ENCODE assay signal across 11 cellular contexts in genomic region chr7:117385340-117386124, GRCh38. TPM values are rescaled to one million over a fixed set of nuclear protein-coding genes. Genes with fewer than 3 reads are reported as not detected.
A peak's percentile ranks its signal among the peaks of the same experiment; 100 is the strongest.
DNase-seq lines count a peak whose midpoint lies in the region; ATAC-seq and TF ChIP-seq lines count a peak whose summit lies in the region.
"Had no signal": no experiment of that assay in that cellular context is flagged by ENCODE, and none has a peak within 500 bp of the region (broad histone marks: within the 10 kb centered on the region; RNA-seq: fewer than 3 reads in every experiment).

No MANE protein-coding gene starts in this region.

- CTCF ChIA-PET in HEK293T (lab: Yijun Ruan, JAX): no interaction called here

- TF ChIP-seq CTCF in AG09309 (IDR thresholded peaks at IDR 0.05; ENCODE audit: control insufficient read depth, insufficient read depth, low read depth, low read length, missing control alignments): peak; percentile 32
- TF ChIP-seq CTCF in VCaP (conservative IDR thresholded peaks at IDR 0.05): peak; percentile 83
- peak; percentile 6 for TF ChIP-seq CTCF in lung (IDR thresholded peaks at IDR 0.05; ENCODE audit: control extremely low read depth, extremely low read depth)

- POLR2A ChIA-PET in HEK293T (lab: Yijun Ruan, JAX): no interaction called here

- H3K4me3 ChIP-seq in AG09309 (ENCODE audit: control insufficient read depth, low read depth, low read length) (no peak overlapping the region), lung (no peak overlapping the region)

- H3K27me3 ChIP-seq in lung (ENCODE audit: control insufficient read depth, insufficient read depth): no peaks in the 10 kb centered on the region

- DNase-seq in AG09309 (ENCODE audit: low read depth) (peak; percentile 14), HT1080 (ENCODE audit: low read depth) (peak; percentile 47), lung (ENCODE audit: low spot score) (no peak), HPDE6-E6E7 (ENCODE audit: extremely low spot score) (no peak), HEK293T (ENCODE audit: extremely low spot score) (no peak)
- DNase-seq in activated T-cell treated with anti-CD3 and anti-CD28 coated beads, Interleukin-2, amount 50 U/mL, for 1 hour: no peak

- 62 to 67% methylated on average over 7 of the region's 7 CpGs for WGBS in lung, 2 donors

- no peaks in the 10 kb centered on the region for H3K4me1 ChIP-seq in lung (ENCODE audit: control insufficient read depth in 2 of 2, insufficient read depth in 2 of 2, low read length in 2 of 2)

- H3K9me3 ChIP-seq in lung (ENCODE audit: control insufficient read depth in 2 of 2, insufficient read depth in 1 of 2, low read length in 1 of 2): peaks cover 0 to 4% of the 10 kb centered on the region in 2 donors

- ATAC-seq in GM18868 (IDR thresholded peaks at IDR 0.05; ENCODE audit: unreplicated experiment) (peak; percentile 83), lung (ENCODE audit: insufficient read depth, low FRiP score) (no peak)

- no peaks in the 10 kb centered on the region for H3K36me3 ChIP-seq in lung (ENCODE audit: control insufficient read depth in 2 of 2, insufficient read depth in 2 of 2, low read length in 2 of 2)

- H3K27ac ChIP-seq in VCaP (peak overlapping the region; percentile 95), lung (ENCODE audit: low read depth in 1 of 2, low read length in 1 of 2) (no peak overlapping the region)

TF ChIP-seq in HEK293T, 16 proteins besides CTCF, POLR2A, EP300 and RAD21:
- TF ChIP-seq FOXM1 (IDR thresholded peaks at IDR 0.05; ENCODE audit: borderline replicate concordance): no peak

RNA-seq across cellular contexts. Expression of gene ASZ1, which starts 41.8 kb away (rescaled TPM):
- not detected in 2 replicates for total RNA-seq in HT1080 (2014; rRNA removed; shearing (Covaris generic))
- polyA plus RNA-seq in HT1080 (2015; cell fraction: cytosol; rRNA removed): not detected in 2 replicates
- not detected in 2 replicates for polyA plus RNA-seq in HT1080 (2015; cell fraction: nucleus; rRNA removed)
- total RNA-seq in lung: under 1 TPM; 0.06 to 0.40 TPM
- polyA plus RNA-seq in lung: under 1 TPM; 0.05 to 0.16 TPM
- total RNA-seq: H1, subcutaneous adipose tissue had no signal
- polyA plus RNA-seq: esophagus, H1 had no signal

Comparison
In these comparisons a context has a peak if more than half of its experiments do, and no peak if none do; other contexts are left out.
1. DNase-seq: peak in AG09309 (single experiment) and HT1080 (single experiment); none in lung (single experiment), HPDE6-E6E7 (single experiment), HEK293T (single experiment) and activated T-cell treated with anti-CD3 and anti-CD28 coated beads, Interleukin-2, amount 50 U/mL, for 1 hour (single experiment).
2. CTCF ChIP-seq: peak in every context shown above with its lines; median percentile 83 in VCaP; 32 in AG09309; 6 in lung.